In genomic region chr7:37480642-37481041, GRCh38 we compare ENCODE assay signal across 31 cellular contexts. TPM values are rescaled to one million over a fixed set of nuclear protein-coding genes. Genes with fewer than 3 reads are reported as not detected.
A peak's percentile ranks its signal among the peaks of the same experiment; 100 is the strongest.
DNase-seq lines count a peak whose midpoint lies in the region; ATAC-seq, FAIRE-seq and TF ChIP-seq lines count a peak whose summit lies in the region.
"Had no signal": no experiment of that assay in that cellular context is flagged by ENCODE, and none has a peak within 500 bp of the region (broad histone marks: within the 10 kb centered on the region; RNA-seq: fewer than 3 reads in every experiment).

No MANE protein-coding gene starts in this region.

- no peaks in the 10 kb centered on the region for H3K9me3 Mint-ChIP-seq in neural crest cell
- H3K9me3 Mint-ChIP-seq: activated CD4-positive, alpha-beta T cell treated with anti-CD3 and anti-CD28 coated beads, Interleukin-2, amount 10 ng/mL, durations not matched to agents 7 days and 5 days; activated naive CD4-positive, alpha-beta T cell treated with anti-CD3 and anti-CD28 coated beads, Interleukin-2, amount 10 ng/mL, durations not matched to agents 7 days and 5 days; central memory CD8-positive, alpha-beta T cell; memory B cell had no signal

- peak overlapping the region; percentile 56 for H4K91ac ChIP-seq in H1 (replicated peaks; ENCODE audit: insufficient read length, low read length)

- no peak overlapping the region for H4K5ac ChIP-seq in H1 (ENCODE audit: insufficient read length, low read depth, low read length)

- CTCF ChIA-PET in H1 (lab: Charles Lee; ENCODE audit: partially characterized antibody) = interaction anchor here (1.3 kb wide), 1 partner anchor 31 kb away, joined by 4 read pairs; no protein-coding TSS in a partner anchor

- H3K27me3 Mint-ChIP-seq in neural crest cell (ENCODE audit: low read depth) = no peaks in the 10 kb centered on the region

- H3K27ac ChIP-seq in RWPE2 (ENCODE audit: poor library complexity, severe bottlenecking) (no peak overlapping the region), H1 (ENCODE audit: low read depth, low read length) (no peak overlapping the region)
- H3K27ac ChIP-seq: Peyer's patch, thoracic aorta, VCaP had no signal

- no peak overlapping the region for H2AK5ac ChIP-seq in H1 (ENCODE audit: low read depth, low read length)

- TF ChIP-seq CTCF in RWPE2 (IDR thresholded peaks at IDR 0.05; ENCODE audit: poor library complexity, severe bottlenecking) = no peak
- no peak for TF ChIP-seq CTCF in H1 (IDR thresholded peaks at IDR 0.05; ENCODE audit: control extremely low read depth in 1 of 3, insufficient read depth in 1 of 3, low read depth in 1 of 3, low read length in 3 of 3)
- no peak for TF ChIP-seq CTCF in neural crest cell (conservative IDR thresholded peaks at IDR 0.05)

- WGBS in H1 (ENCODE audit: extremely low coverage in 1 of 2, insufficient coverage in 1 of 2, insufficient read length in 1 of 2, insufficient replicate concordance in 2 of 2, low coverage in 1 of 2, low lambda C conversion rate in 2 of 2, missing lambda C conversion rate in 1 of 2), 2 experiments = 75% methylated on average over 6 of the region's 6 CpGs; no CpG with 5 or more reads in 1 of the 2 experiments

- no peaks in the 10 kb centered on the region for H3K79me1 ChIP-seq in H1 (ENCODE audit: low read depth, low read length)

- no peaks in the 10 kb centered on the region for H3K23me2 ChIP-seq in H1 (ENCODE audit: low read depth, low read length)

- H3K4me3 ChIP-seq in RWPE2 (ENCODE audit: severe bottlenecking) (no peak overlapping the region), H1 (ENCODE audit: extremely low read depth in 1 of 4, insufficient read depth in 2 of 4, low read depth in 3 of 4, low read length in 4 of 4) (no peak overlapping the region)
- H3K4me3 ChIP-seq: Peyer's patch, thoracic aorta had no signal

- H3K27me3 ChIP-seq in RWPE2 (ENCODE audit: insufficient read depth, poor library complexity, severe bottlenecking) (no peaks in the 10 kb centered on the region), H1 (replicated peaks in 1 of 4; ENCODE audit: control insufficient read depth in 3 of 4, extremely low read depth in 1 of 4, insufficient read depth in 3 of 4, low read length in 3 of 4) (no peaks in the 10 kb centered on the region; a peak in 1 of 7 replicates)
- H3K27me3 ChIP-seq: Peyer's patch had no signal

- H2BK15ac ChIP-seq in H1 (ENCODE audit: low read length) = peak overlapping the region; percentile 12; the same call in 1 of the 2 replicates

- H3K14ac ChIP-seq in H1 (ENCODE audit: insufficient read length) = no peak overlapping the region

- no peak overlapping the region for H3K56ac ChIP-seq in H1 (replicated peaks; ENCODE audit: insufficient read length, low read depth, low read length)

- no peaks in the 10 kb centered on the region for H3K36me3 ChIP-seq in RWPE2 (ENCODE audit: low read depth)
- H3K36me3 ChIP-seq in H1 (ENCODE audit: control insufficient read depth in 2 of 4, insufficient read depth in 4 of 4, low read length in 3 of 4) = no peaks in the 10 kb centered on the region
- H3K36me3 ChIP-seq: Peyer's patch, thoracic aorta had no signal

- no peak for TF ChIP-seq RAD21 in H1 (IDR thresholded peaks at IDR 0.05 in 1 of 2, conservative IDR thresholded peaks at IDR 0.05 in 1 of 2; ENCODE audit: low read depth in 2 of 2, low read length in 2 of 2)

- 0 out of 2 replicates have a peak overlapping the region, but pooled peaks have one; percentile 9 for H2AFZ ChIP-seq in H1 (ENCODE audit: low read length)

- no peak for FAIRE-seq in H1 (lab: Jason Lieb, UNC)
- FAIRE-seq: keratinocyte had no signal

- H3K9ac ChIP-seq in H1 (replicated peaks in 1 of 4; ENCODE audit: extremely low read depth in 1 of 4, low read depth in 3 of 4, low read length in 3 of 4) = no peak overlapping the region

- peak overlapping the region; percentile 29; the same call in 1 of the 2 replicates for H2BK5ac ChIP-seq in H1 (ENCODE audit: low read depth, low read length)

- H3K4me1 ChIP-seq in RWPE2 (ENCODE audit: insufficient read depth, poor library complexity, severe bottlenecking) (no peaks in the 10 kb centered on the region), H1 (replicated peaks in 1 of 4; ENCODE audit: control insufficient read depth in 3 of 4, insufficient read depth in 4 of 4, low read length in 3 of 4) (peaks cover 2 to 7% (median 4%) of the 10 kb centered on the region in 4 experiments; a peak in 3 of 7 replicates)
- H3K4me1 ChIP-seq: Caco-2, Peyer's patch had no signal

- H3K4ac ChIP-seq in H1 (replicated peaks; ENCODE audit: insufficient read length, low read depth, low read length) = no peak overlapping the region

- no peaks in the 10 kb centered on the region for H3K79me2 ChIP-seq in H1 (ENCODE audit: control insufficient read depth in 1 of 2, insufficient read depth in 2 of 2, low read length in 2 of 2)

- H3K4me3 Mint-ChIP-seq in neural crest cell = no peak overlapping the region
- H3K4me3 Mint-ChIP-seq: activated CD4-positive, alpha-beta T cell treated with anti-CD3 and anti-CD28 coated beads, Interleukin-2, amount 10 ng/mL, durations not matched to agents 7 days and 5 days; activated CD8-positive, alpha-beta memory T cell treated with anti-CD3 and anti-CD28 coated beads, Interleukin-2, amount 10 ng/mL, durations not matched to agents 7 days and 5 days; activated naive CD4-positive, alpha-beta T cell treated with anti-CD3 and anti-CD28 coated beads, Interleukin-2, amount 10 ng/mL, durations not matched to agents 7 days and 5 days; central memory CD8-positive, alpha-beta T cell; memory B cell had no signal

- H3K9me3 ChIP-seq in RWPE2 (ENCODE audit: severe bottlenecking) (no peaks in the 10 kb centered on the region), H1 (ENCODE audit: insufficient read depth in 2 of 2, low read depth in 1 of 2, low read length in 1 of 2) (no peaks in the 10 kb centered on the region)
- H3K9me3 ChIP-seq: Caco-2, Peyer's patch, thoracic aorta had no signal

- DNase-seq in A172 (ENCODE audit: low spot score) (peak; percentile 51), RWPE2 (ENCODE audit: low spot score) (no peak), H1 (ENCODE audit: low read depth in 1 of 2, low spot score in 2 of 2) (no peak), neural crest cell (ENCODE audit: low read depth, low spot score) (no peak), NCI-H1694 (lab: John Stamatoyannopoulos, UW) (no peak), 8988T (no peak)
- DNase-seq: ACHN; activated CD4-positive, alpha-beta T cell treated with anti-CD3 and anti-CD28 coated beads, Interleukin-2, amount 10 ng/mL, durations not matched to agents 7 days and 5 days; activated CD8-positive, alpha-beta memory T cell treated with anti-CD3 and anti-CD28 coated beads, Interleukin-2, amount 10 ng/mL, durations not matched to agents 7 days and 5 days; activated naive CD4-positive, alpha-beta T cell treated with anti-CD3 and anti-CD28 coated beads, Interleukin-2, amount 10 ng/mL, durations not matched to agents 7 days and 5 days; amniotic stem cell; Caco-2; DND-41; foreskin melanocyte; NCI-H1092 treated with DMSO at 0.1 percent for 48 hours; NCI-H1930; NCI-H526 treated with DMSO at 0.1 percent for 48 hours; Peyer's patch; stimulated activated CD4-positive, alpha-beta T cell treated with anti-CD3 and anti-CD28 coated beads, Interleukin-12 subunit alpha, Interleukin-12 subunit beta, amount 100 ng/mL, for 4 hours; stimulated activated CD4-positive, alpha-beta T cell treated with anti-CD3 and anti-CD28 coated beads, Interleukin-4, amount 100 ng/mL, for 4 hours; stimulated activated naive CD4-positive, alpha-beta T cell had no signal

- POLR2A ChIA-PET in H1 (lab: Charles Lee; ENCODE audit: partially characterized antibody) = no interaction called here

- ATAC-seq in RWPE2 (ENCODE audit: low read depth) (peak; percentile 56), GM19452 (IDR thresholded peaks at IDR 0.05; ENCODE audit: unreplicated experiment) (no peak), GM19395 (IDR thresholded peaks at IDR 0.05; ENCODE audit: unreplicated experiment) (no peak)
- ATAC-seq: activated CD8-positive, alpha-beta memory T cell treated with anti-CD3 and anti-CD28 coated beads, Interleukin-2, amount 10 ng/mL, durations not matched to agents 7 days and 5 days; HCT116 had no signal

- no peak overlapping the region for H2BK120ac ChIP-seq in H1 (replicated peaks; ENCODE audit: low read depth, low read length)

- peaks cover 29% of the 10 kb centered on the region for H3K4me1 Mint-ChIP-seq in neural crest cell
- H3K4me1 Mint-ChIP-seq: activated CD4-positive, alpha-beta T cell treated with anti-CD3 and anti-CD28 coated beads, Interleukin-2, amount 10 ng/mL, durations not matched to agents 7 days and 5 days; activated CD8-positive, alpha-beta memory T cell treated with anti-CD3 and anti-CD28 coated beads, Interleukin-2, amount 10 ng/mL, durations not matched to agents 7 days and 5 days; activated naive CD4-positive, alpha-beta T cell treated with anti-CD3 and anti-CD28 coated beads, Interleukin-2, amount 10 ng/mL, durations not matched to agents 7 days and 5 days; central memory CD8-positive, alpha-beta T cell; memory B cell had no signal

- 0 out of 2 replicates have a peak overlapping the region, but pooled peaks have one; percentile 73 for H2BK20ac ChIP-seq in H1 (ENCODE audit: low read length)

- TF ChIP-seq EP300 in H1 (IDR thresholded peaks at IDR 0.05; ENCODE audit: borderline replicate concordance in 1 of 2, low read depth in 2 of 2, low read length in 2 of 2) = no peak

- no peaks in the 10 kb centered on the region for H4K20me1 ChIP-seq in H1 (replicated peaks in 1 of 2; ENCODE audit: control insufficient read depth in 1 of 2, insufficient read depth in 2 of 2, low read length in 2 of 2)

- no peak overlapping the region for H3K23ac ChIP-seq in H1 (ENCODE audit: insufficient read length)

- no peak overlapping the region for H4K8ac ChIP-seq in H1 (ENCODE audit: extremely low read depth, insufficient read depth, low read length)

- peak overlapping the region; percentile 42; the same call in 1 of the 2 replicates for H2BK12ac ChIP-seq in H1 (ENCODE audit: low read depth, low read length)

- H3K18ac ChIP-seq in H1 (ENCODE audit: extremely low read depth, low read length) = no peak overlapping the region

- no peak for TF ChIP-seq POLR2A in H1 (IDR thresholded peaks at IDR 0.05; ENCODE audit: control extremely low read depth in 1 of 2, low read depth in 2 of 2, low read length in 2 of 2)

- H3K36me3 Mint-ChIP-seq in neural crest cell (ENCODE audit: low read depth) = no peaks in the 10 kb centered on the region
- H3K36me3 Mint-ChIP-seq: activated CD8-positive, alpha-beta memory T cell treated with anti-CD3 and anti-CD28 coated beads, Interleukin-2, amount 10 ng/mL, durations not matched to agents 7 days and 5 days; activated naive CD4-positive, alpha-beta T cell treated with anti-CD3 and anti-CD28 coated beads, Interleukin-2, amount 10 ng/mL, durations not matched to agents 7 days and 5 days; memory B cell had no signal

- no peak overlapping the region for H3K4me2 ChIP-seq in H1 (ENCODE audit: insufficient read depth in 1 of 2, low read depth in 2 of 2, low read length in 2 of 2)

- peak overlapping the region; percentile 83 for H3K27ac Mint-ChIP-seq in neural crest cell (ENCODE audit: unreplicated experiment)
- H3K27ac Mint-ChIP-seq: activated CD4-positive, alpha-beta T cell treated with anti-CD3 and anti-CD28 coated beads, Interleukin-2, amount 10 ng/mL, durations not matched to agents 7 days and 5 days; activated CD8-positive, alpha-beta memory T cell treated with anti-CD3 and anti-CD28 coated beads, Interleukin-2, amount 10 ng/mL, durations not matched to agents 7 days and 5 days; activated naive CD4-positive, alpha-beta T cell treated with anti-CD3 and anti-CD28 coated beads, Interleukin-2, amount 10 ng/mL, durations not matched to agents 7 days and 5 days; memory B cell had no signal

RNA-seq across cellular contexts. Expression of gene ELMO1, which starts 32.0 kb away (rescaled TPM):
- 12.9 and 24.0 TPM in 2 replicates for total RNA-seq in A172 (2014; rRNA removed; shearing (Covaris generic))
- 18.4 and 20.6 TPM in 2 replicates for total RNA-seq in H1 (2021; fragmentation: NEBNext Ultra II Directional; extraction: Animal tissue kit (Norgen Biotek cat#: 25700))
- polyA plus RNA-seq in H1 (2011; rRNA removed) = 14.1 and 21.0 TPM in 2 replicates
- polyA plus RNA-seq in H1 (2011; cell fraction: cytosol; rRNA removed) = 8.6 TPM
- polyA plus RNA-seq in H1 (2011; cell fraction: nucleus; rRNA removed) = 18.5 TPM
- 19.3 to 24.3 TPM (median 21.1 TPM) in 4 replicates for polyA plus RNA-seq in H1 (2012, experiment 1 of 2)
- polyA plus RNA-seq in H1 (2012, experiment 2 of 2) = 10.1 TPM
- polyA plus RNA-seq in H1 (2013, experiment 1 of 2) = 6.8 TPM
- 6.6 TPM for polyA plus RNA-seq in H1 (2013, experiment 2 of 2)
- 65.9 and 71.4 TPM in 2 replicates for polyA minus RNA-seq in H1 (2011; rRNA and poly(A)+ RNA removed)
- 19.8 TPM for polyA minus RNA-seq in H1 (2011; cell fraction: cytosol; rRNA and poly(A)+ RNA removed)
- polyA minus RNA-seq in H1 (2011; cell fraction: nucleus; rRNA and poly(A)+ RNA removed) = 178 TPM
- total RNA-seq in neural crest cell = 6.8 and 7.4 TPM in 2 replicates
- total RNA-seq: LHCN-M2 had no signal
- polyA plus RNA-seq: BJ, keratinocyte had no signal
